Comparison of ENCODE assay signal across 1 cellular context in the genomic region with DNA sequence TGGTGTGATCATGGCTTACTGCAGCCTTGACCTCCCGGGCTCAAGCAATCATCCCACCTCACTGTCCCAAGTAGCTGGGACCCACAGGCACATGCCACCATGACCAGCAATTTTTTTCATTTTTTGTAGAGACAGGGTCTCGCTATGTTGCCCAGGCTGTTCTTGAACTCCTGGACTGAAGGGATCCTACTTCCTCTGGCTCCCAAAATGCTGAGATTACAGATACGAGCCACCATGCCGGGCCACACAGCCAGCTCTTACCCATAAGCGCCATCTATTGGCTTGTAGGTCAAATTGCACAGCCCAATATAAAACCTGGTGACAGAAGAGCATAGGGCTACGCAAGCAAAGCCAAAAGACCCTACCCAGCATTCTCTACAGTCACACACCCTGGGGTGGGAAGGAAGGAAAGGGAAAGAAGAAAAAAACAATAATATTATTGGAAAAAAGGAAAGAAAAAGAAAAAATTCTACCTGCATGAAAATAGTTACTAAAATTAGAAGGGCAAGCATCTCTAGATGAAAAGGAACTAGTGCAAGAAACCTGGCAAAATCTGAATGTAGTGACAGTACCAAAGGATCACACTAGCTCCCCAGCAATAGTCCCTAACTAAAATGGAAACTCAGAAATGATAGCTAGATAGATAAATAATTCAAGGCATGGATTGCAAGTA.
TF ChIP-seq lines count a peak whose summit lies in the region.

No MANE protein-coding gene starts in this region.

TF ChIP-seq in GM23338, 12 proteins besides CTCF, POLR2A, EP300 and RAD21 (continued from another document):
- TF ChIP-seq ZNF331 (CRISPR knock-in tag; IDR thresholded peaks at IDR 0.05; ENCODE audit: low read depth) (no peak), POLR2AphosphoS5 (IDR thresholded peaks at IDR 0.05; ENCODE audit: low read depth) (no peak), EZH2phosphoT487 (IDR thresholded peaks at IDR 0.05; ENCODE audit: unreplicated experiment) (no peak), STAT1 (IDR thresholded peaks at IDR 0.05; ENCODE audit: unreplicated experiment) (no peak)
- TF ChIP-seq, protein P1, sequence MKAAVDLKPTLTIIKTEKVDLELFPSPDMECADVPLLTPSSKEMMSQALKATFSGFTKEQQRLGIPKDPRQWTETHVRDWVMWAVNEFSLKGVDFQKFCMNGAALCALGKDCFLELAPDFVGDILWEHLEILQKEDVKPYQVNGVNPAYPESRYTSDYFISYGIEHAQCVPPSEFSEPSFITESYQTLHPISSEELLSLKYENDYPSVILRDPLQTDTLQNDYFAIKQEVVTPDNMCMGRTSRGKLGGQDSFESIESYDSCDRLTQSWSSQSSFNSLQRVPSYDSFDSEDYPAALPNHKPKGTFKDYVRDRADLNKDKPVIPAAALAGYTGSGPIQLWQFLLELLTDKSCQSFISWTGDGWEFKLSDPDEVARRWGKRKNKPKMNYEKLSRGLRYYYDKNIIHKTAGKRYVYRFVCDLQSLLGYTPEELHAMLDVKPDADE (IDR thresholded peaks at IDR 0.05): no peak
- TF ChIP-seq, protein P2, sequence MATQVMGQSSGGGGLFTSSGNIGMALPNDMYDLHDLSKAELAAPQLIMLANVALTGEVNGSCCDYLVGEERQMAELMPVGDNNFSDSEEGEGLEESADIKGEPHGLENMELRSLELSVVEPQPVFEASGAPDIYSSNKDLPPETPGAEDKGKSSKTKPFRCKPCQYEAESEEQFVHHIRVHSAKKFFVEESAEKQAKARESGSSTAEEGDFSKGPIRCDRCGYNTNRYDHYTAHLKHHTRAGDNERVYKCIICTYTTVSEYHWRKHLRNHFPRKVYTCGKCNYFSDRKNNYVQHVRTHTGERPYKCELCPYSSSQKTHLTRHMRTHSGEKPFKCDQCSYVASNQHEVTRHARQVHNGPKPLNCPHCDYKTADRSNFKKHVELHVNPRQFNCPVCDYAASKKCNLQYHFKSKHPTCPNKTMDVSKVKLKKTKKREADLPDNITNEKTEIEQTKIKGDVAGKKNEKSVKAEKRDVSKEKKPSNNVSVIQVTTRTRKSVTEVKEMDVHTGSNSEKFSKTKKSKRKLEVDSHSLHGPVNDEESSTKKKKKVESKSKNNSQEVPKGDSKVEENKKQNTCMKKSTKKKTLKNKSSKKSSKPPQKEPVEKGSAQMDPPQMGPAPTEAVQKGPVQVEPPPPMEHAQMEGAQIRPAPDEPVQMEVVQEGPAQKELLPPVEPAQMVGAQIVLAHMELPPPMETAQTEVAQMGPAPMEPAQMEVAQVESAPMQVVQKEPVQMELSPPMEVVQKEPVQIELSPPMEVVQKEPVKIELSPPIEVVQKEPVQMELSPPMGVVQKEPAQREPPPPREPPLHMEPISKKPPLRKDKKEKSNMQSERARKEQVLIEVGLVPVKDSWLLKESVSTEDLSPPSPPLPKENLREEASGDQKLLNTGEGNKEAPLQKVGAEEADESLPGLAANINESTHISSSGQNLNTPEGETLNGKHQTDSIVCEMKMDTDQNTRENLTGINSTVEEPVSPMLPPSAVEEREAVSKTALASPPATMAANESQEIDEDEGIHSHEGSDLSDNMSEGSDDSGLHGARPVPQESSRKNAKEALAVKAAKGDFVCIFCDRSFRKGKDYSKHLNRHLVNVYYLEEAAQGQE (IDR thresholded peaks at IDR 0.05; ENCODE audit: unreplicated experiment): no peak
